In genomic region chr6:140708386-140708785, GRCh38 we compare ENCODE assay signal across 20 cellular contexts.
A peak's percentile ranks its signal among the peaks of the same experiment; 100 is the strongest.
DNase-seq lines count a peak whose midpoint lies in the region; ATAC-seq, FAIRE-seq and TF ChIP-seq lines count a peak whose summit lies in the region.
"Had no signal": no experiment of that assay in that cellular context is flagged by ENCODE, and none has a peak within 500 bp of the region (broad histone marks: within the 10 kb centered on the region; RNA-seq: fewer than 3 reads in every experiment).

No MANE protein-coding gene starts in this region.

- H3K27me3 Mint-ChIP-seq in chondrocyte (ENCODE audit: low read depth) = no peaks in the 10 kb centered on the region
- no peaks in the 10 kb centered on the region for H3K27me3 Mint-ChIP-seq in mesothelial cell of epicardium (ENCODE audit: low read depth)
- H3K27me3 Mint-ChIP-seq: B cell had no signal

- H3K9me3 ChIP-seq in smooth muscle cell (replicated peaks; ENCODE audit: low read depth) (no peaks in the 10 kb centered on the region), HepG2 (ENCODE audit: low read length) (peaks cover 42% of the 10 kb centered on the region), colonic mucosa (no peaks in the 10 kb centered on the region)
- H3K9me3 ChIP-seq: Caco-2, SJCRH30 had no signal

- in situ Hi-C loops in HepG2 (cut with HindIII; ENCODE audit: extremely low pct_ligation_motif_present, low pct_unique_long_range_greater_than_20kb) = no loop called here

- H3K4me1 ChIP-seq in smooth muscle cell (ENCODE audit: low read depth) (no peaks in the 10 kb centered on the region), HepG2 (ENCODE audit: insufficient read depth, low read length) (no peaks in the 10 kb centered on the region), colonic mucosa (no peaks in the 10 kb centered on the region)
- H3K4me1 ChIP-seq: Caco-2, SJCRH30 had no signal

- H3K27ac Mint-ChIP-seq in chondrocyte (ENCODE audit: unreplicated experiment) (peak overlapping the region; percentile 6), mesothelial cell of epicardium (peak overlapping the region; percentile 27)
- H3K27ac Mint-ChIP-seq: B cell had no signal

- peaks cover 23% of the 10 kb centered on the region for H3K9me3 Mint-ChIP-seq in chondrocyte (ENCODE audit: low read depth)
- H3K9me3 Mint-ChIP-seq in mesothelial cell of epicardium = peaks cover 28% of the 10 kb centered on the region

- no peak for TF ChIP-seq EP300 in HepG2 (IDR thresholded peaks at IDR 0.05; ENCODE audit: low read depth in 2 of 2, low read length in 2 of 2)
- no peak for TF ChIP-seq EP300 in HepG2 (CRISPR knock-in tag; IDR thresholded peaks at IDR 0.05; ENCODE audit: borderline replicate concordance)

- H3K4me2 ChIP-seq in smooth muscle cell (no peak overlapping the region), HepG2 (ENCODE audit: low read depth, low read length) (no peak overlapping the region)

- TF ChIP-seq RAD21 in HepG2 (CRISPR knock-in tag; IDR thresholded peaks at IDR 0.05) = no peak

- TF ChIP-seq CTCF in chondrocyte (IDR thresholded peaks at IDR 0.05) = no peak
- no peak for TF ChIP-seq CTCF in mesothelial cell of epicardium (IDR thresholded peaks at IDR 0.05; ENCODE audit: unreplicated experiment)
- TF ChIP-seq CTCF in smooth muscle cell (IDR thresholded peaks at IDR 0.05; ENCODE audit: borderline replicate concordance, insufficient read depth, poor library complexity, severe bottlenecking) = no peak
- TF ChIP-seq CTCF in HepG2 (CRISPR knock-in tag; IDR thresholded peaks at IDR 0.05) = no peak
- no peak for TF ChIP-seq CTCF in colonic mucosa (IDR thresholded peaks at IDR 0.05)

- H3K9ac ChIP-seq in smooth muscle cell (ENCODE audit: low read depth) (no peak overlapping the region), HepG2 (ENCODE audit: insufficient read depth, low read depth, low read length) (no peak overlapping the region), colonic mucosa (ENCODE audit: low read depth in 2 of 2, low read length in 2 of 2) (no peak overlapping the region)

- H3K27ac ChIP-seq in smooth muscle cell (ENCODE audit: low read depth) (no peak overlapping the region), HepG2 (ENCODE audit: extremely low read length, insufficient read depth, low read length) (no peak overlapping the region), colonic mucosa (no peak overlapping the region)
- H3K27ac ChIP-seq: SJCRH30 had no signal

- H3K36me3 ChIP-seq in smooth muscle cell (ENCODE audit: low read depth) (no peaks in the 10 kb centered on the region), HepG2 (replicated peaks in 1 of 2; ENCODE audit: control insufficient read depth in 1 of 2, insufficient read depth in 2 of 2, low read length in 2 of 2) (no peaks in the 10 kb centered on the region), colonic mucosa (no peaks in the 10 kb centered on the region)
- H3K36me3 ChIP-seq: SJCRH30 had no signal

- DNase-seq in NCI-H69 (lab: John Stamatoyannopoulos, UW) (peak; percentile 16), chondrocyte (ENCODE audit: low spot score) (no peak), mesothelial cell of epicardium (ENCODE audit: low spot score in 2 of 2, unreplicated experiment in 2 of 2) (no peak), smooth muscle cell (lab: John Stamatoyannopoulos, UW; ENCODE audit: unreplicated experiment) (no peak), HepG2 (ENCODE audit: low spot score) (no peak), colonic mucosa (no peak)
- DNase-seq: Caco-2, DMS153, GF-D8, IMR-90, NCI-H1048, NCI-H1436, NCI-H2029, NCI-H345, NCI-H524 treated with DMSO at 0.1 percent for 48 hours, SW 1271 had no signal

- H4K20me1 ChIP-seq in smooth muscle cell (ENCODE audit: low read depth) (no peaks in the 10 kb centered on the region), HepG2 (ENCODE audit: insufficient read depth, low read length) (no peaks in the 10 kb centered on the region)

- no peak for FAIRE-seq in HepG2 (lab: Jason Lieb, UNC)

- 25% methylated on average over 1 of the region's 1 CpG for WGBS in smooth muscle cell (ENCODE audit: low lambda C conversion rate)
- 0% methylated on average over 1 of the region's 1 CpG for WGBS in HepG2 (ENCODE audit: low lambda C conversion rate)

- no TSS peak for BruUV-seq in HepG2 (replicated peaks; lab: Mats Ljungman, UMichigan)

- TF ChIP-seq POLR2A in HepG2 (IDR thresholded peaks at IDR 0.05; ENCODE audit: insufficient read depth in 1 of 2, low read depth in 2 of 2, low read length in 2 of 2) = no peak

- no peaks in the 10 kb centered on the region for H3F3A ChIP-seq in smooth muscle cell (ENCODE audit: low read depth)

- H3K4me3 ChIP-seq in smooth muscle cell = no peak overlapping the region
- no peak overlapping the region for H3K4me3 ChIP-seq in HepG2 (replicated peaks in 1 of 3; ENCODE audit: insufficient read depth in 1 of 3, low read depth in 2 of 3, low read length in 3 of 3)
- H3K4me3 ChIP-seq in colonic mucosa = no peak overlapping the region
- H3K4me3 ChIP-seq: SJCRH30 had no signal

- no peak for ATAC-seq in HG03039 (IDR thresholded peaks at IDR 0.05; ENCODE audit: unreplicated experiment)
- ATAC-seq in HepG2 = no peak
- ATAC-seq: Panc1 had no signal

- H3K36me3 Mint-ChIP-seq in chondrocyte (ENCODE audit: low read depth) (no peaks in the 10 kb centered on the region), mesothelial cell of epicardium (peaks cover 5% of the 10 kb centered on the region)

- H3K4me1 Mint-ChIP-seq in chondrocyte (ENCODE audit: low read depth) = peaks cover 9% of the 10 kb centered on the region
- peaks cover 11% of the 10 kb centered on the region for H3K4me1 Mint-ChIP-seq in mesothelial cell of epicardium

- CTCF ChIA-PET in HepG2 (lab: Yijun Ruan, JAX; ENCODE audit: low intra/inter-chr PET ratio, low total read pairs) = no interaction called here

- H3K27me3 ChIP-seq in smooth muscle cell (ENCODE audit: low read depth) = no peaks in the 10 kb centered on the region
- no peaks in the 10 kb centered on the region for H3K27me3 ChIP-seq in HepG2 (ENCODE audit: control insufficient read depth in 1 of 2, insufficient read depth in 2 of 2, low read length in 2 of 2)
- no peaks in the 10 kb centered on the region for H3K27me3 ChIP-seq in colonic mucosa
- H3K27me3 ChIP-seq: SJCRH30 had no signal

- POLR2A ChIA-PET in HepG2 (lab: Yijun Ruan, JAX) = no interaction called here

- intact Hi-C loops in HepG2 (cut with micrococcal nuclease; ENCODE audit: unreplicated experiment) (no loop called here), colonic mucosa (cut with DNase I) (no loop called here)

- H3K4me3 Mint-ChIP-seq in chondrocyte (ENCODE audit: unreplicated experiment) (no peak overlapping the region), mesothelial cell of epicardium (no peak overlapping the region)
- H3K4me3 Mint-ChIP-seq: B cell had no signal

- no peaks in the 10 kb centered on the region for H3K79me2 ChIP-seq in smooth muscle cell (ENCODE audit: low read depth)
- no peaks in the 10 kb centered on the region for H3K79me2 ChIP-seq in HepG2 (ENCODE audit: insufficient read depth, low read length)

- peak overlapping the region; percentile 80 for H2AFZ ChIP-seq in smooth muscle cell (ENCODE audit: low read depth)
- H2AFZ ChIP-seq in HepG2 (ENCODE audit: low read length) = no peak overlapping the region

TF ChIP-seq in HepG2, 621 proteins besides CTCF, POLR2A, EP300 and RAD21 (continues in another document):
- no peak for TF ChIP-seq ZNF775 (CRISPR knock-in tag; IDR thresholded peaks at IDR 0.05; ENCODE audit: borderline replicate concordance)
- TF ChIP-seq GMEB2 (CRISPR knock-in tag; IDR thresholded peaks at IDR 0.05; ENCODE audit: low read depth) = no peak
- TF ChIP-seq HOXA9 (CRISPR knock-in tag; IDR thresholded peaks at IDR 0.05; ENCODE audit: borderline replicate concordance) = no peak
- TF ChIP-seq ZMYM2 (CRISPR knock-in tag; IDR thresholded peaks at IDR 0.05) = no peak
- TF ChIP-seq KAT2B (IDR thresholded peaks at IDR 0.05; ENCODE audit: borderline replicate concordance, low read depth, low read length) = no peak
